In the genomic region with DNA sequence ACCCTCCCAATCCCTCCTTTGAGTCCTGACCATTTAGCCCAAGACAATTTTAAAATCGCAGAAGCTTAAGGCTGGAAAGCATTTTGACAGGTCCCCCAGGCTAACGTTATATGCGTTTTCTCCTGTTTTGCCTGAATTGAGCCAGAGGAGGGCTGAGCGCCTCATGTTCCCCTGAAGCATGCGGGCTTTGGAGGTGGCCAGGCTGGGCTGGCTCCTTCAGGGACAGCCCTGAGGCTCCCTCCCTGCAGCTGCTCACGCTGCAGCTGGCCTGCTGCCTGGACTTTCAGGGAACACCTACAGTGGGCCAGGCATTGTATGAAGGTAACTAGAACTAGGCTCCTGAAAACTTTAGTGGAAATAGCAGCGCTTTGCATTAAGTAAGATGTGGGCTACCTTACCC, we compare ENCODE assay signal across 13 cellular contexts.
DNase-seq lines count a peak whose midpoint lies in the region; ATAC-seq and TF ChIP-seq lines count a peak whose summit lies in the region.
"Had no signal": no experiment of that assay in that cellular context is flagged by ENCODE, and none has a peak within 500 bp of the region (broad histone marks: within the 10 kb centered on the region; RNA-seq: fewer than 3 reads in every experiment).

No MANE protein-coding gene starts in this region.

- H3K27me3 ChIP-seq in gastrocnemius medialis = no peaks in the 10 kb centered on the region
- H3K27me3 ChIP-seq: Peyer's patch, tibial nerve had no signal

- in situ Hi-C loops in gastrocnemius medialis (cut with MboI; ENCODE audit: low sequenced_read_pairs in 4 of 4) = no loop called here

- no peaks in the 10 kb centered on the region for H3K9me3 ChIP-seq in gastrocnemius medialis
- H3K9me3 ChIP-seq: Peyer's patch, tibial nerve had no signal

- H3K27ac ChIP-seq in RWPE1 (peak overlapping the region; percentile 56), gastrocnemius medialis (peak overlapping the region; percentile 12 to 46 (median 24))
- H3K27ac ChIP-seq: Peyer's patch had no signal

- no peak overlapping the region for H3K27ac Mint-ChIP-seq in endothelial cell (ENCODE audit: unreplicated experiment)
- H3K27ac Mint-ChIP-seq: activated naive CD8-positive, alpha-beta T cell treated with anti-CD3 and anti-CD28 coated beads, Interleukin-2, amount 50 U/mL, for 24 hours; HFFc6 had no signal

- peaks cover 20 to 27% of the 10 kb centered on the region in 2 donors for H3K4me1 ChIP-seq in gastrocnemius medialis
- H3K4me1 ChIP-seq: Peyer's patch had no signal

- TF ChIP-seq CTCF in RWPE1 (conservative IDR thresholded peaks at IDR 0.05; ENCODE audit: low read depth) = no peak
- TF ChIP-seq CTCF in gastrocnemius medialis (IDR thresholded peaks at IDR 0.05 in 4 of 5, conservative IDR thresholded peaks at IDR 0.05 in 1 of 5) = no peak
- TF ChIP-seq CTCF in endothelial cell (IDR thresholded peaks at IDR 0.05; ENCODE audit: unreplicated experiment) = no peak

- peak; percentile 35 for DNase-seq in NCI-H2107 treated with DMSO at 0.1 percent for 48 hours (lab: John Stamatoyannopoulos, UW; ENCODE audit: unreplicated experiment)
- DNase-seq in NCI-H2107 (lab: John Stamatoyannopoulos, UW) = no peak
- no peak for DNase-seq in RWPE1 (ENCODE audit: low spot score)
- DNase-seq in left cardiac atrium = no peak
- peak; percentile 27 to 65 for DNase-seq in gastrocnemius medialis
- DNase-seq in endothelial cell (ENCODE audit: low spot score) = no peak
- no peak for DNase-seq in stimulated activated CD4-positive, alpha-beta T cell treated with anti-CD3 and anti-CD28 coated beads, Interleukin-4, amount 100 ng/mL, for 24 hours
- no peak for DNase-seq in effector CD8-positive, alpha-beta T cell (lab: John Stamatoyannopoulos, UW)
- DNase-seq: activated naive CD8-positive, alpha-beta T cell treated with anti-CD3 and anti-CD28 coated beads, Interleukin-2, amount 50 U/mL, for 24 hours; effector CD4-positive, alpha-beta T cell; HFFc6; Peyer's patch had no signal

- no peak for TF ChIP-seq POLR2A in gastrocnemius medialis (IDR thresholded peaks at IDR 0.05)

- POLR2A ChIA-PET in RWPE1 (lab: Yijun Ruan, JAX; ENCODE audit: low non-redundant PET) = no interaction called here

- H3K4me3 ChIP-seq in gastrocnemius medialis = no peak overlapping the region
- H3K4me3 ChIP-seq: Peyer's patch, tibial nerve had no signal

- CTCF ChIA-PET in RWPE1 (lab: Yijun Ruan, JAX) = no interaction called here

- H3K27me3 Mint-ChIP-seq in endothelial cell (ENCODE audit: unreplicated experiment) = no peaks in the 10 kb centered on the region

- no peaks in the 10 kb centered on the region for H3K9me3 Mint-ChIP-seq in endothelial cell (ENCODE audit: unreplicated experiment)
- H3K9me3 Mint-ChIP-seq: activated naive CD8-positive, alpha-beta T cell treated with anti-CD3 and anti-CD28 coated beads, Interleukin-2, amount 50 U/mL, for 24 hours; HFFc6 had no signal

- intact Hi-C loops in left cardiac atrium (cut with DNase I) = no loop called here
- intact Hi-C loops in gastrocnemius medialis (cut with DNase I; ENCODE audit: low total_unique reads) = no loop called here

- no peaks in the 10 kb centered on the region for H3K36me3 ChIP-seq in gastrocnemius medialis
- H3K36me3 ChIP-seq: Peyer's patch, tibial nerve had no signal

- peaks cover 3% of the 10 kb centered on the region for H3K36me3 Mint-ChIP-seq in endothelial cell (ENCODE audit: low read depth, unreplicated experiment)

- peak; percentile 19 to 68 for ATAC-seq in left cardiac atrium
- peak in 1 of 2 donors; percentile 57 for ATAC-seq in gastrocnemius medialis
- ATAC-seq: activated naive CD8-positive, alpha-beta T cell treated with anti-CD3 and anti-CD28 coated beads, Interleukin-2, amount 50 U/mL, for 24 hours had no signal

- H3K4me1 Mint-ChIP-seq in endothelial cell (ENCODE audit: unreplicated experiment) = peaks cover 45% of the 10 kb centered on the region
- H3K4me1 Mint-ChIP-seq: activated naive CD8-positive, alpha-beta T cell treated with anti-CD3 and anti-CD28 coated beads, Interleukin-2, amount 50 U/mL, for 24 hours had no signal

- no peak overlapping the region for H3K4me3 Mint-ChIP-seq in endothelial cell (ENCODE audit: unreplicated experiment)
- H3K4me3 Mint-ChIP-seq: activated naive CD8-positive, alpha-beta T cell treated with anti-CD3 and anti-CD28 coated beads, Interleukin-2, amount 50 U/mL, for 24 hours; HFFc6 had no signal

Comparison
In these comparisons a context has a peak if more than half of its experiments do, and no peak if none do; other contexts are left out.
1. DNase-seq: peak in NCI-H2107 treated with DMSO at 0.1 percent for 48 hours (single experiment) and gastrocnemius medialis (2 of 2); none in NCI-H2107 (single experiment), RWPE1 (single experiment), left cardiac atrium (single experiment), endothelial cell (single experiment), stimulated activated CD4-positive, alpha-beta T cell treated with anti-CD3 and anti-CD28 coated beads, Interleukin-4, amount 100 ng/mL, for 24 hours (single experiment) and effector CD8-positive, alpha-beta T cell (single experiment).